ENCODE assay signal across 8 cellular contexts in the genomic region with DNA sequence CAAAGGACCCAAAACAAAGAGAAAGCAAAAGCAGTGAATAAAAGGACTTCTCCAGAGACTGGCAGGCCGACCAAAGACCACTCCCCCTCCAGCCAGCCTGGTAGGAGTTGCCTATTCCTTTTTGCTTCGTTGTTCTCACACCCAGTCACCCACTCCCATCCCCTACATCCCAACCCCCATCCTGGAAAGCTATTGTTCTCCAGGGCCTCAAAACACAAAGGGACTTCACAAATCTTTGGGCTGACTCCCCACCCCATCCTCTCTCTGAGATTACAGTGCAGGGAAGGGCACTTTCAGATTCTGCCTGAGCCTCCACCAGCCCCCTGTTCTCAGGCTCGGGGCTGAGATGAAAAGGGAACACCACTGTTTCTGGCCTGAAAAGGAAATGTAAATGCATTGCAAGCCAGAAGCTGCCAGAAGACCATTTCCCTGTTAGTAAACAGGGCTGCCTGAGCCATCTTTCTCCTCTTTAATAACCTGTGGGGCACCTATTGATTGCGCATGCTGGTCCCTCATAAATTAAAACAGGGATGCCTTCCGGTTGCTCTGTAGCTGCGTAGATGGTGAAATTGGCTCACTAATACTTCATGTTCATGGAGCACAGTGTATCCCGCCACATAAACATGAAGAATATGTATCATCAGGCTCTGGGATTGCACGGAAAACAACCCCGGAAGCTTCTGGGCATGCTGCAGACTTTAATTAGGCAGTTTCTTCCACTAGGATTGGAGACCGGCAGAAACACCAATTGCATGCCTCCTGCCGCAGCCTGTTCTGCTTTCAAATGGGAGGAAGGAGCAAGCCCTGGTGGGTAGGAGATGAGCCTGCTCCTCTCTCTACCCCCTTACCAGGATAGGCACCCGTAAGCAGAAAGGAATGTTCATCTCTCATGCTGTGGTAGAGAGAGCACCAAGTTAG.
DNase-seq lines count a peak whose midpoint lies in the region; ATAC-seq lines count a peak whose summit lies in the region.

No MANE protein-coding gene starts in this region.

- no peak overlapping the region for H3K4me3 ChIP-seq in HAP-1

- H3K36me3 Mint-ChIP-seq in activated naive CD8-positive, alpha-beta T cell treated with anti-CD3 and anti-CD28 coated beads, Interleukin-2, amount 10 ng/mL, durations not matched to agents 7 days and 5 days, result peaks cover 1% of the 10 kb centered on the region
- no peaks in the 10 kb centered on the region for H3K36me3 Mint-ChIP-seq in stimulated activated effector memory CD8-positive, alpha-beta T cell treated with anti-CD3 and anti-CD28 coated beads, Interleukin-12 subunit alpha, Interleukin-12 subunit beta, amount 100 ng/mL, for 72 hours

- POLR2A ChIA-PET in activated naive CD8-positive, alpha-beta T cell treated with anti-CD3 and anti-CD28 coated beads, Interleukin-2, amount 10 ng/mL, durations not matched to agents 7 days and 5 days (lab: Charles Lee), result interaction anchor here (0.6 to 2.4 kb wide), 12 partner anchors 10 to 180 kb away, joined by 3 to 30 read pairs (median 4); a partner anchor contains a TSS

- no peaks in the 10 kb centered on the region for H3K9me3 Mint-ChIP-seq in activated naive CD8-positive, alpha-beta T cell treated with anti-CD3 and anti-CD28 coated beads, Interleukin-2, amount 10 ng/mL, durations not matched to agents 7 days and 5 days
- no peaks in the 10 kb centered on the region for H3K9me3 Mint-ChIP-seq in stimulated activated effector memory CD8-positive, alpha-beta T cell treated with anti-CD3 and anti-CD28 coated beads, Interleukin-12 subunit alpha, Interleukin-12 subunit beta, amount 100 ng/mL, for 72 hours

- peak overlapping the region; percentile 96 for H3K27ac Mint-ChIP-seq in activated naive CD8-positive, alpha-beta T cell treated with anti-CD3 and anti-CD28 coated beads, Interleukin-2, amount 10 ng/mL, durations not matched to agents 7 days and 5 days
- H3K27ac Mint-ChIP-seq in stimulated activated effector memory CD8-positive, alpha-beta T cell treated with anti-CD3 and anti-CD28 coated beads, Interleukin-12 subunit alpha, Interleukin-12 subunit beta, amount 100 ng/mL, for 72 hours, result peak overlapping the region; percentile 93

- H3K4me1 Mint-ChIP-seq in activated naive CD8-positive, alpha-beta T cell treated with anti-CD3 and anti-CD28 coated beads, Interleukin-2, amount 10 ng/mL, durations not matched to agents 7 days and 5 days, result peaks cover 27% of the 10 kb centered on the region
- peaks cover 27% of the 10 kb centered on the region for H3K4me1 Mint-ChIP-seq in stimulated activated effector memory CD8-positive, alpha-beta T cell treated with anti-CD3 and anti-CD28 coated beads, Interleukin-12 subunit alpha, Interleukin-12 subunit beta, amount 100 ng/mL, for 72 hours

- H3K9me3 ChIP-seq in HAP-1, result no peaks in the 10 kb centered on the region

- peaks cover 26% of the 10 kb centered on the region for H3K4me1 ChIP-seq in HAP-1

- H3K27me3 ChIP-seq in HAP-1 (ENCODE audit: low read depth), result no peaks in the 10 kb centered on the region

- H3K36me3 ChIP-seq in HAP-1 (replicated peaks), result no peaks in the 10 kb centered on the region

- H3K27me3 Mint-ChIP-seq in activated naive CD8-positive, alpha-beta T cell treated with anti-CD3 and anti-CD28 coated beads, Interleukin-2, amount 10 ng/mL, durations not matched to agents 7 days and 5 days, result no peaks in the 10 kb centered on the region

- DNase-seq in Ammon's horn (ENCODE audit: low spot score) (peak; percentile 95), HAP-1 (ENCODE audit: low spot score in 2 of 2) (peak; percentile 84 to 89), iPS-NIHi7 (ENCODE audit: extremely low spot score) (peak; percentile 83), NCI-H187 treated with DMSO at 0.1 percent for 48 hours (lab: John Stamatoyannopoulos, UW) (no peak)
- peak; percentile 53 for DNase-seq in activated naive CD8-positive, alpha-beta T cell treated with anti-CD3 and anti-CD28 coated beads, Interleukin-2, amount 10 ng/mL, durations not matched to agents 7 days and 5 days
- peak in 1 of 2 donors; percentile 54 for DNase-seq in stimulated activated effector memory CD8-positive, alpha-beta T cell treated with anti-CD3 and anti-CD28 coated beads, Interleukin-12 subunit alpha, Interleukin-12 subunit beta, amount 100 ng/mL, for 72 hours (ENCODE audit: low spot score in 2 of 2)

- peak overlapping the region; percentile 79 for H3K4me3 Mint-ChIP-seq in activated naive CD8-positive, alpha-beta T cell treated with anti-CD3 and anti-CD28 coated beads, Interleukin-2, amount 10 ng/mL, durations not matched to agents 7 days and 5 days
- H3K4me3 Mint-ChIP-seq in stimulated activated effector memory CD8-positive, alpha-beta T cell treated with anti-CD3 and anti-CD28 coated beads, Interleukin-12 subunit alpha, Interleukin-12 subunit beta, amount 100 ng/mL, for 72 hours, result peak overlapping the region; percentile 64

- in situ Hi-C loops in HAP-1 (cut with MboI; ENCODE audit: low sequenced_read_pairs), result no loop called here

- ATAC-seq in activated naive CD8-positive, alpha-beta T cell treated with anti-CD3 and anti-CD28 coated beads, Interleukin-2, amount 10 ng/mL, durations not matched to agents 7 days and 5 days (ENCODE audit: low read depth), result peak; percentile 56
- ATAC-seq in stimulated activated effector memory CD8-positive, alpha-beta T cell treated with anti-CD3 and anti-CD28 coated beads, Interleukin-12 subunit alpha, Interleukin-12 subunit beta, amount 100 ng/mL, for 72 hours, result peak; percentile 31
- ATAC-seq in HG03108 (IDR thresholded peaks at IDR 0.05; ENCODE audit: unreplicated experiment), result no peak
- ATAC-seq in HG03520 (IDR thresholded peaks at IDR 0.05; ENCODE audit: unreplicated experiment), result no peak

Comparison
In these comparisons a context has a peak if more than half of its experiments do, and no peak if none do; other contexts are left out.
1. ATAC-seq: peak in activated naive CD8-positive, alpha-beta T cell treated with anti-CD3 and anti-CD28 coated beads, Interleukin-2, amount 10 ng/mL, durations not matched to agents 7 days and 5 days (single experiment) and stimulated activated effector memory CD8-positive, alpha-beta T cell treated with anti-CD3 and anti-CD28 coated beads, Interleukin-12 subunit alpha, Interleukin-12 subunit beta, amount 100 ng/mL, for 72 hours (single experiment); none in HG03108 (single experiment) and HG03520 (single experiment).